In the genomic region with DNA sequence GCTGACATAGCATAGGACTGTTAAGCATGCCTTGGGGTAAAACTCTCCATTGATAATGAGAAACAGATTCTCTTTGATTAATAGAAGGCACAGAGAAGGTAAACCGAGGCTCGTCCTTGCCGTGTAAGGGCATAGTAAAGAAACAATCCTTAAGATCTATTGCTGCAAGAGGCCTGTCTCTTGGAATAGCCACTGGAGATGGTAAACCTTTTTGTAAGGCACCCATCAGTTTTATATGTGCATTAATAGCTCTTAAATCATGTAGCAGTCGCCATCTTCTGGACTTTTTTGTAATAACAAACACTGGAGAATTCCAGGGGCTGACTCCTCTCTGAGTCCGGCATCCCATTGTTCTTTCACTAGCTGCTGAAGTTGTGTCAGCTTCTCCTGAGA, we compare ENCODE assay signal across 8 cellular contexts. TPM values are rescaled to one million over a fixed set of nuclear protein-coding genes. Genes with fewer than 3 reads are reported as not detected.
DNase-seq lines count a peak whose midpoint lies in the region; ATAC-seq, FAIRE-seq and TF ChIP-seq lines count a peak whose summit lies in the region.

No MANE protein-coding gene starts in this region.

- H3K27me3 ChIP-seq in testis, result no peaks in the 10 kb centered on the region

- intact Hi-C loops in left colon (cut with DNase I, micrococcal nuclease), result no loop called here
- intact Hi-C loops in testis (cut with DNase I; ENCODE audit: low total_unique reads), result loop anchor here (10.0 kb wide), 1 partner anchor 104 kb away; no protein-coding TSS in a partner anchor

- no peak for TF ChIP-seq POLR2A in testis (IDR thresholded peaks at IDR 0.05)

- FAIRE-seq in GM18507 (lab: Jason Lieb, UNC), result peak; percentile 59

- no peaks in the 10 kb centered on the region for H3K9me3 ChIP-seq in testis

- no peaks in the 10 kb centered on the region for H3K36me3 ChIP-seq in testis (ENCODE audit: low read depth, missing control alignments)

- 28 to 51% methylated on average over 5 of the region's 5 CpGs for WGBS in testis, 2 donors

- H3K4me1 ChIP-seq in testis, result no peaks in the 10 kb centered on the region

- TF ChIP-seq CTCF in testis (IDR thresholded peaks at IDR 0.05), result peak in 2 of 3 experiments; percentile 42 to 46

- H3K27ac ChIP-seq in testis, result no peak overlapping the region

- peak; percentile 70 for ATAC-seq in left colon
- no peak for ATAC-seq in GM21390 (IDR thresholded peaks at IDR 0.05; ENCODE audit: unreplicated experiment)

- H3K4me3 ChIP-seq in testis, result no peak overlapping the region

- peak; percentile 83 for DNase-seq in Ammon's horn (ENCODE audit: low spot score)
- DNase-seq in GM18507 (ENCODE audit: extremely low spot score, insufficient read length, low read depth), result no peak
- DNase-seq in LoVo (ENCODE audit: low spot score), result peak; percentile 74
- peak; percentile 81 for DNase-seq in OCI-M1 (lab: John Stamatoyannopoulos, UW)
- peak; percentile 91 for DNase-seq in cerebellar cortex (ENCODE audit: low spot score)
- no peak for DNase-seq in left colon
- peak; percentile 50 for DNase-seq in testis

RNA-seq across cellular contexts. Expression of a gene that starts 8.4 kb away (rescaled TPM):
- total RNA-seq in left colon (10 to 100 TPM; 42.4 to 76.1 TPM), testis (10 to 100 TPM; 47.5 to 51.5 TPM)
- 40.8 TPM for polyA plus RNA-seq in testis (ENCODE audit: insufficient read depth, low read depth, low replicate concordance)

RNA-seq across cellular contexts. Expression of a gene that starts 8.4 kb away (rescaled TPM):
- total RNA-seq in left colon (1 to 10 TPM; 2.7 to 5.0 TPM), testis (10 to 100 TPM; 14.2 to 23.7 TPM)
- 19.9 TPM for polyA plus RNA-seq in testis (ENCODE audit: insufficient read depth, low read depth, low replicate concordance)

Comparison
In these comparisons a context has a peak if more than half of its experiments do, and no peak if none do; other contexts are left out.
1. DNase-seq: peak in Ammon's horn (single experiment), LoVo (single experiment), OCI-M1 (single experiment), cerebellar cortex (single experiment) and testis (single experiment); none in GM18507 (single experiment) and left colon (0 of 2).